Comparison of ENCODE assay signal across 25 cellular contexts in genomic region chr2:138601438-138602165, GRCh38.
DNase-seq lines count a peak whose midpoint lies in the region; FAIRE-seq and TF ChIP-seq lines count a peak whose summit lies in the region.
"Had no signal": no experiment of that assay in that cellular context is flagged by ENCODE, and none has a peak within 500 bp of the region (broad histone marks: within the 10 kb centered on the region; RNA-seq: fewer than 3 reads in every experiment).

No MANE protein-coding gene starts in this region.

- H3K27ac Mint-ChIP-seq in endothelial cell (ENCODE audit: unreplicated experiment), result peak overlapping the region; percentile 7
- H3K27ac Mint-ChIP-seq: activated CD4-positive, alpha-beta memory T cell treated with anti-CD3 and anti-CD28 coated beads for 36 hours; activated T-helper 1 cell treated with anti-CD3 and anti-CD28 coated beads, Interleukin-12 subunit alpha, Interleukin-12 subunit beta, Interleukin-2, Interleukin-4 antibody, amounts not matched to agents 30 ng/mL and 10 ng/mL and 1 ng/mL, durations not matched to agents 14 hours and 24 hours and 36 hours; HFFc6; T-helper 1 cell treated with Interleukin-12 subunit alpha and Interleukin-12 subunit beta and Interleukin-4 antibody, amounts not matched to agents 30 μg/mL and 1 μg/mL, for 36 hours had no signal

- peaks cover 9% of the 10 kb centered on the region for H3K27me3 Mint-ChIP-seq in endothelial cell (ENCODE audit: unreplicated experiment)
- H3K27me3 Mint-ChIP-seq: activated CD4-positive, alpha-beta memory T cell treated with anti-CD3 and anti-CD28 coated beads for 36 hours; naive B cell had no signal

- no peaks in the 10 kb centered on the region for H3K27me3 ChIP-seq in osteoblast (ENCODE audit: insufficient read depth, low read length)
- H3K27me3 ChIP-seq: colonic mucosa, spleen had no signal

- peaks cover 3% of the 10 kb centered on the region for H3K36me3 Mint-ChIP-seq in endothelial cell (ENCODE audit: low read depth, unreplicated experiment)

- no peak for DNase-seq in GM19239 (ENCODE audit: insufficient read length, low spot score)
- peak; percentile 64 for DNase-seq in LHCN-M2 (ENCODE audit: low read depth)
- DNase-seq in endothelial cell (ENCODE audit: low spot score), result no peak
- DNase-seq in osteoblast (ENCODE audit: insufficient read length, low spot score, missing footprints), result peak; percentile 23
- DNase-seq in islet precursor cell, result no peak
- DNase-seq in NCI-H1092 treated with DMSO at 0.1 percent for 48 hours (lab: John Stamatoyannopoulos, UW), result no peak
- DNase-seq in activated naive CD4-positive, alpha-beta T cell treated with Interleukin-2 at 50 U/mL for 16 hours, result no peak
- DNase-seq: activated CD4-positive, alpha-beta memory T cell treated with anti-CD3 and anti-CD28 coated beads for 36 hours; activated CD8-positive, alpha-beta memory T cell treated with anti-CD3 and anti-CD28 coated beads, Interleukin-2, amount 50 U/mL, for 4 hours; activated naive CD4-positive, alpha-beta T cell treated with anti-CD3 and anti-CD28 coated beads, Interleukin-2, amount 50 U/mL, for 16 hours; amniotic stem cell; colonic mucosa; DND-41; effector CD8-positive, alpha-beta T cell; erythroblast; foreskin melanocyte; HFFc6; naive B cell; NCI-H187; occipital lobe; spleen had no signal

- H3K4me1 ChIP-seq in osteoblast (ENCODE audit: insufficient read depth, low read length), result no peaks in the 10 kb centered on the region
- H3K4me1 ChIP-seq: colonic mucosa, spleen had no signal

- no peak overlapping the region for H3K27ac ChIP-seq in osteoblast (ENCODE audit: low read depth, low read length)
- H3K27ac ChIP-seq: colonic mucosa, HL-60, spleen had no signal

- peaks cover 32% of the 10 kb centered on the region for H3K4me1 Mint-ChIP-seq in endothelial cell (ENCODE audit: unreplicated experiment)
- H3K4me1 Mint-ChIP-seq: naive B cell had no signal

- H2AFZ ChIP-seq in osteoblast (ENCODE audit: low read length), result no peak overlapping the region

- no peak overlapping the region for H3K4me3 ChIP-seq in osteoblast (ENCODE audit: insufficient read depth, low read length)
- H3K4me3 ChIP-seq: colonic mucosa, spleen had no signal

- no peaks in the 10 kb centered on the region for H3K36me3 ChIP-seq in osteoblast (ENCODE audit: insufficient read depth, low read length)
- H3K36me3 ChIP-seq: colonic mucosa had no signal

- no peak overlapping the region for H3K4me2 ChIP-seq in osteoblast (ENCODE audit: insufficient read depth, low read length)

- no peaks in the 10 kb centered on the region for H3K79me2 ChIP-seq in osteoblast (ENCODE audit: insufficient read depth, low read length)

- FAIRE-seq in GM19239 (lab: Jason Lieb, UNC), result peak; percentile 35
- FAIRE-seq: TTC549 had no signal

- no peaks in the 10 kb centered on the region for H4K20me1 ChIP-seq in osteoblast (ENCODE audit: insufficient read depth, low read length)

- TF ChIP-seq CTCF in endothelial cell (IDR thresholded peaks at IDR 0.05; ENCODE audit: unreplicated experiment) (no peak), osteoblast (IDR thresholded peaks at IDR 0.05; ENCODE audit: extremely low read depth, low read depth, low read length) (no peak)

- H3K9me3 ChIP-seq in osteoblast (ENCODE audit: low read depth, low read length), result no peaks in the 10 kb centered on the region
- H3K9me3 ChIP-seq: colonic mucosa, spleen had no signal

- no peak overlapping the region for H3K4me3 Mint-ChIP-seq in endothelial cell (ENCODE audit: unreplicated experiment)
- H3K4me3 Mint-ChIP-seq: activated CD4-positive, alpha-beta memory T cell treated with anti-CD3 and anti-CD28 coated beads for 36 hours; activated T-helper 1 cell treated with anti-CD3 and anti-CD28 coated beads, Interleukin-12 subunit alpha, Interleukin-12 subunit beta, Interleukin-2, Interleukin-4 antibody, amounts not matched to agents 30 ng/mL and 10 ng/mL and 1 ng/mL, durations not matched to agents 14 hours and 24 hours and 36 hours; HFFc6; naive B cell; T-helper 1 cell treated with Interleukin-12 subunit alpha and Interleukin-12 subunit beta and Interleukin-4 antibody, amounts not matched to agents 30 μg/mL and 1 μg/mL, for 36 hours had no signal

- no peaks in the 10 kb centered on the region for H3K9me3 Mint-ChIP-seq in endothelial cell (ENCODE audit: unreplicated experiment)
- H3K9me3 Mint-ChIP-seq: activated CD4-positive, alpha-beta memory T cell treated with anti-CD3 and anti-CD28 coated beads for 36 hours; activated T-helper 1 cell treated with anti-CD3 and anti-CD28 coated beads, Interleukin-12 subunit alpha, Interleukin-12 subunit beta, Interleukin-2, Interleukin-4 antibody, amounts not matched to agents 30 ng/mL and 10 ng/mL and 1 ng/mL, durations not matched to agents 14 hours and 24 hours and 36 hours; HFFc6; naive B cell; T-helper 1 cell treated with Interleukin-12 subunit alpha and Interleukin-12 subunit beta and Interleukin-4 antibody, amounts not matched to agents 30 μg/mL and 1 μg/mL, for 36 hours had no signal

Comparison
In these comparisons a context has a peak if more than half of its experiments do, and no peak if none do; other contexts are left out.
1. DNase-seq: peak in LHCN-M2 (single experiment) and osteoblast (single experiment); none in GM19239 (single experiment), endothelial cell (single experiment), islet precursor cell (single experiment), NCI-H1092 treated with DMSO at 0.1 percent for 48 hours (single experiment) and activated naive CD4-positive, alpha-beta T cell treated with Interleukin-2 at 50 U/mL for 16 hours (single experiment).